Comparison of ENCODE assay signal across 8 cellular contexts in the genomic region with DNA sequence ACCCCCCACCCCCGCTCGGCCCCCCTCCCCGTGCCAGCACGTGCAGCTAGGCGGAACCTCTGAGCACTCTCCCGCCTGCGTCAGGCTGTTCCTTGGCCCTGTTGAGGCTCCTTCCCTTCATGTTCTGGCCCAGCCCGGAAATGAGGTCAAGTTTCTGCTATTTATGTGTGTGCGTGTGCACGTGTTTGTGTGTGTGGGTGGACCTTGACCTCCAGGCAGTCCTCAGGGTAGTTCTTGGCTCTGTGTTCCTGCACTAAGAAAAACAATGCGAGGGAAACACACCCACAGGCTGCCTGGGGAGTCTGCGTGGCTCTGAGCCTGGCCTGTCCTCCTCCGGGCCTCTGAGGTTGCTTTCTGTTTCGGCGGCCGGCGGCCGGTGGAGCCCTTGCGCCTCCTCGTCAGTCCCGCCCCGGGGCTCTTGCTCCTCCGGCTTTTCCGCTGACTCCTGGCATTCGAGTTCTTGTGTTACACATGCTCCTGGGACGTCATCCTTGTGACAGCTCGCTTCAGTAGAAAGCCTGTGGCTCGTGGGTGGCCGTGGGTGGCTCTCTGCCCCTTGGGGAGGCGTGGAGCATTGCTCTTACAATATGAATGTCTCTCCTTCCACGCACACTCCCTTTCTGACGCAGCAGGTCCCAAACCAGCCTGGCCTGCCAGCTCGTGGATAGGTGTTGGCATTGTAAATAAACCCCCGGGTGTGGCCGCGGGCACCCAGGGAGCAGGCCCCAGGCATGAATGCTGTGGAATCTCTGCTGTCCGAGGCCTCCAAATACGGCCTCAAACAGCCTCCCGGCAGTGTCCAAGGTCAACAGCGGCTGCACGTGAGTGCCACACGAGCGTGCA. TPM values are rescaled to one million over a fixed set of nuclear protein-coding genes. Genes with fewer than 3 reads are reported as not detected.
A peak's percentile ranks its signal among the peaks of the same experiment; 100 is the strongest.
DNase-seq lines count a peak whose midpoint lies in the region; ATAC-seq and TF ChIP-seq lines count a peak whose summit lies in the region.

No MANE protein-coding gene starts in this region.

- H3K9me3 Mint-ChIP-seq in Calu3 (ENCODE audit: low read depth, unreplicated experiment) = no peaks in the 10 kb centered on the region

- H3K27me3 ChIP-seq in liver (ENCODE audit: control insufficient read depth in 4 of 4, insufficient read depth in 4 of 4, low read length in 3 of 4) = no peaks in the 10 kb centered on the region

- H3K4me1 Mint-ChIP-seq in Calu3 (ENCODE audit: low read depth, unreplicated experiment) = peaks cover 32% of the 10 kb centered on the region

- no peaks in the 10 kb centered on the region for H3K9me3 ChIP-seq in liver (ENCODE audit: control insufficient read depth in 4 of 4, low read length in 3 of 4)

- CTCF ChIA-PET in Calu3 (lab: Charles Lee) = interaction anchor here (0.6 to 1.4 kb wide), 6 partner anchors 9 to 1244 kb away, joined by 3 to 4 read pairs (median 3); partner anchors contain the start of gene ADRM1

- no peaks in the 10 kb centered on the region for H3K36me3 ChIP-seq in liver (ENCODE audit: control insufficient read depth in 4 of 4, insufficient read depth in 3 of 4, low read depth in 1 of 4, low read length in 3 of 4)

- BruUV-seq in Calu3 (replicated peaks; lab: Mats Ljungman, UMichigan) = no TSS peak

- peak in 1 of 2 donors; percentile 60 for TF ChIP-seq RAD21 in liver (IDR thresholded peaks at IDR 0.05)

- H3K9ac ChIP-seq in liver (ENCODE audit: low read depth in 1 of 2, low read length in 2 of 2) = peak overlapping the region; percentile 57 to 72

- H3K4me1 ChIP-seq in liver (ENCODE audit: control insufficient read depth in 4 of 4, insufficient read depth in 4 of 4, low read length in 3 of 4) = peaks cover 0 to 17% (median 10%) of the 10 kb centered on the region in 4 donors

- TF ChIP-seq CTCF in Calu3 (IDR thresholded peaks at IDR 0.05; ENCODE audit: unreplicated experiment) = no peak
- TF ChIP-seq CTCF in liver (IDR thresholded peaks at IDR 0.05; ENCODE audit: low read depth, low read length, missing input control) = peak; percentile 17

- H3K27ac ChIP-seq in liver (ENCODE audit: low read depth in 1 of 2, low read length in 2 of 2) = peak overlapping the region; percentile 74 to 92

- H3K27ac Mint-ChIP-seq in Calu3 (ENCODE audit: unreplicated experiment) = peak overlapping the region; percentile 97

- peak; percentile 40 for ATAC-seq in GM21423 (IDR thresholded peaks at IDR 0.05; ENCODE audit: unreplicated experiment)

- H3K4me3 ChIP-seq in liver (ENCODE audit: low read depth in 1 of 3, low read length in 3 of 3) = peak overlapping the region; percentile 7 to 32 (median 19)

- peaks cover 35% of the 10 kb centered on the region for H3K36me3 Mint-ChIP-seq in Calu3 (ENCODE audit: insufficient read depth, unreplicated experiment)

- peak overlapping the region; percentile 76 for H3K4me3 Mint-ChIP-seq in Calu3 (ENCODE audit: low read depth, unreplicated experiment)

- WGBS in liver = 8% methylated on average over 43 of the region's 43 CpGs

- intact Hi-C loops in Calu3 (cut with micrococcal nuclease; ENCODE audit: unreplicated experiment) = no loop called here

- peak; percentile 91 for DNase-seq in Calu3
- DNase-seq in HUDEP-2 (lab: John Stamatoyannopoulos, UW; ENCODE audit: unreplicated experiment in 76 of 76) = peak in 50 of 76 experiments; percentile 7 to 82 (median 42)
- DNase-seq in activated CD4-positive, alpha-beta T cell treated with anti-CD3 and anti-CD28 coated beads for 4 hours = peak; percentile 59 to 60
- DNase-seq in dedifferentiated amniotic fluid mesenchymal stem cell (ENCODE audit: extremely low spot score) = peak; percentile 95
- peak; percentile 39 to 44 for DNase-seq in stimulated activated CD4-positive, alpha-beta T cell treated with anti-CD3 and anti-CD28 coated beads, Interleukin-2, amount 100 ng/mL, for 48 hours
- DNase-seq in NCI-H2171 (lab: John Stamatoyannopoulos, UW) = no peak

- no peaks in the 10 kb centered on the region for H3K27me3 Mint-ChIP-seq in Calu3 (ENCODE audit: unreplicated experiment)

TF ChIP-seq in liver, 16 proteins besides CTCF, POLR2A, EP300 and RAD21:
- TF ChIP-seq FOXA2 (IDR thresholded peaks at IDR 0.05) = peak; percentile 67
- TF ChIP-seq, protein P1, sequence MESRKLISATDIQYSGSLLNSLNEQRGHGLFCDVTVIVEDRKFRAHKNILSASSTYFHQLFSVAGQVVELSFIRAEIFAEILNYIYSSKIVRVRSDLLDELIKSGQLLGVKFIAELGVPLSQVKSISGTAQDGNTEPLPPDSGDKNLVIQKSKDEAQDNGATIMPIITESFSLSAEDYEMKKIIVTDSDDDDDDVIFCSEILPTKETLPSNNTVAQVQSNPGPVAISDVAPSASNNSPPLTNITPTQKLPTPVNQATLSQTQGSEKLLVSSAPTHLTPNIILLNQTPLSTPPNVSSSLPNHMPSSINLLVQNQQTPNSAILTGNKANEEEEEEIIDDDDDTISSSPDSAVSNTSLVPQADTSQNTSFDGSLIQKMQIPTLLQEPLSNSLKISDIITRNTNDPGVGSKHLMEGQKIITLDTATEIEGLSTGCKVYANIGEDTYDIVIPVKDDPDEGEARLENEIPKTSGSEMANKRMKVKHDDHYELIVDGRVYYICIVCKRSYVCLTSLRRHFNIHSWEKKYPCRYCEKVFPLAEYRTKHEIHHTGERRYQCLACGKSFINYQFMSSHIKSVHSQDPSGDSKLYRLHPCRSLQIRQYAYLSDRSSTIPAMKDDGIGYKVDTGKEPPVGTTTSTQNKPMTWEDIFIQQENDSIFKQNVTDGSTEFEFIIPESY (IDR thresholded peaks at IDR 0.05) = no peak
- TF ChIP-seq SP1 (IDR thresholded peaks at IDR 0.05) = peak; percentile 94
- peak; percentile 2 for TF ChIP-seq FOXA1 (IDR thresholded peaks at IDR 0.05)
- TF ChIP-seq, protein P2, sequence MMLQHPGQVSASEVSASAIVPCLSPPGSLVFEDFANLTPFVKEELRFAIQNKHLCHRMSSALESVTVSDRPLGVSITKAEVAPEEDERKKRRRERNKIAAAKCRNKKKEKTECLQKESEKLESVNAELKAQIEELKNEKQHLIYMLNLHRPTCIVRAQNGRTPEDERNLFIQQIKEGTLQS (IDR thresholded peaks at IDR 0.05) = no peak
- TF ChIP-seq RXRA (IDR thresholded peaks at IDR 0.05) = peak; percentile 80 to 85
- peak; percentile 81 for TF ChIP-seq REST (IDR thresholded peaks at IDR 0.05)
- peak; percentile 70 for TF ChIP-seq YY1 (IDR thresholded peaks at IDR 0.05)
- peak; percentile 100 for TF ChIP-seq NR2F2 (IDR thresholded peaks at IDR 0.05)
- peak; percentile 82 for TF ChIP-seq TAF1 (conservative IDR thresholded peaks at IDR 0.05)
- TF ChIP-seq EGR1 (IDR thresholded peaks at IDR 0.05; ENCODE audit: low read depth in 2 of 2) = peak; percentile 76 to 81
- TF ChIP-seq, protein P3, sequence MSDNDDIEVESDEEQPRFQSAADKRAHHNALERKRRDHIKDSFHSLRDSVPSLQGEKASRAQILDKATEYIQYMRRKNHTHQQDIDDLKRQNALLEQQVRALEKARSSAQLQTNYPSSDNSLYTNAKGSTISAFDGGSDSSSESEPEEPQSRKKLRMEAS (IDR thresholded peaks at IDR 0.05) = peak; percentile 91
- peak in 1 of 2 donors; percentile 84 for TF ChIP-seq GABPA (IDR thresholded peaks at IDR 0.05 in 1 of 2, conservative IDR thresholded peaks at IDR 0.05 in 1 of 2)
- TF ChIP-seq HNF4A (conservative IDR thresholded peaks at IDR 0.05) = peak; percentile 86 to 87
- peak; percentile 89 for TF ChIP-seq HNF4G (IDR thresholded peaks at IDR 0.05)
- peak in 1 of 2 donors; percentile 81 for TF ChIP-seq JUND (IDR thresholded peaks at IDR 0.05)

RNA-seq across cellular contexts. Expression of gene SLCO4A1, which starts 10.0 kb away (rescaled TPM):
- 51.9 and 63.9 TPM in 2 replicates for total RNA-seq in Calu3 (2022)
- 1 to 10 TPM; 1.7 to 3.5 TPM for total RNA-seq in liver
- 1 to 10 TPM; 1.3 to 4.3 TPM for polyA plus RNA-seq in liver

RNA-seq across cellular contexts. Expression of gene NTSR1, which starts 56.4 kb away (rescaled TPM):
- not detected in 2 replicates for total RNA-seq in Calu3 (2022)
- under 1 TPM; 0.08 to 0.33 TPM for total RNA-seq in liver
- under 1 TPM in 1 of 2 donors, not detected in 1; 0.03 TPM for polyA plus RNA-seq in liver

Comparison
In these comparisons a context has a peak if more than half of its experiments do, and no peak if none do; other contexts are left out.
1. RNA of gene SLCO4A1, which starts 10.0 kb away (total RNA-seq): 51.9 to 63.9 TPM in Calu3; 1.7 to 3.5 TPM in liver; every median in the first group is over 10 times any median in the second.